In the genomic region with DNA sequence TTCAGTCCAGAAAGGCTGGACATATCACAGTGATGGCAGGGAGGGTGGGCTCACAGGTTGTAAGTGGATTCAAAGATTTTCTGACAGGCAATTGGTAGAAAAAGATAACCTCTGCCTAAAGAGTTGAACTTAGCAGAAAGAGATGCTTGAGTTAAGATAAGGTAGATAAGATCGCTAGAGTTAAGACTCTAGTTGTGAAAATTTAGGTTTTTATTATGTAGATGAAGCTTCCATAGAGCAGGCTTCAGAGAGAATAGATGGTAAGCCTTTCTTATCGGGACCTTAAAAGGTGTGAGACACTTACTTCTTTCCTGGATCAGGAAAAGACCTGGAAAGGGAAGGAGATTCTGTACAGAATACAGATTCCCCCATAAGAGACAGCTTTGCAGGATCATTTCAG, we compare ENCODE assay signal across 9 cellular contexts.
"Had no signal": no experiment of that assay in that cellular context is flagged by ENCODE, and none has a peak within 500 bp of the region (broad histone marks: within the 10 kb centered on the region; RNA-seq: fewer than 3 reads in every experiment).

No MANE protein-coding gene starts in this region.

- H3K9me3 ChIP-seq: HAP-1 had no signal

- H3K4me3 ChIP-seq: GM23248, HAP-1, K562 had no signal

- H3K9ac ChIP-seq: GM23248 had no signal

- H3K27ac ChIP-seq: GM23248, HL-60 had no signal

- H3K36me3 ChIP-seq: HAP-1 had no signal

- H3K9me3 Mint-ChIP-seq: HFFc6 had no signal

- H2AFZ ChIP-seq: GM23248 had no signal

- H3K4me3 Mint-ChIP-seq: HFFc6 had no signal

- DNase-seq: GM23248, HFFc6, KG1 had no signal

- H3K27ac Mint-ChIP-seq: HFFc6 had no signal

- FAIRE-seq: H1, H54, K562 had no signal

- ATAC-seq: HCT116, K562 had no signal
